8 cellular contexts compared by ENCODE assay signal in the genomic region with DNA sequence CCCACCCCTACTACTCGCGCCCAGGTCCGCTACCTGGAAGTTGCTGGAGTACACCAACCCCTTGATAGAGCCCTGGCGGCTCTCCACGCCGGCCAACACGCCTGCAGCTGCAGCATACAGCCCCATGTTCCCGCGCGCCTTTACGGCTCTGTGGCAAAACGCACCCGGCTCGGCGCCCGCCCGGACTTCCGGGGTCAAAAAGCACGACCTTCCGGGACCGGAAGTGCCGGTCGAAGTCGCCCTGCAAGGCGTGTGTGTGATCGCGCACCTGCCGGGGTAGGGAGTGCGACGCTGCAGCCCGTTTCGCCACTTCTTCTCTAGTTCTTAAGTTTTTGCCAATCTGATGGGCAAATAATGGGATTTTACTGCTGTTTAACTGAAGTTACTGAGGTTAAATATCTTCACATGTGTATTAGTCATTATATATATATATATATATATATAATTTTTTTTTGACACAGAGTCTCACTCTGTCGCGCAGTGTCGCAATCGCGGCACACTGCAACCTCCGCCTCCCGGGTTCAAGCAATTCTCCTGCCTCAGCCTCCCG. TPM values are rescaled to one million over a fixed set of nuclear protein-coding genes. Genes with fewer than 3 reads are reported as not detected.
DNase-seq lines count a peak whose midpoint lies in the region; ATAC-seq and TF ChIP-seq lines count a peak whose summit lies in the region.

NSUN5 (minus strand) TSS at position 162 of the 550 bp plus-strand sequence; CDS start at position 126, 36 bp downstream.

- H3K27me3 ChIP-seq in DND-41 (ENCODE audit: insufficient read depth, low read length, poor library complexity) (no peaks in the 10 kb centered on the region), gastroesophageal sphincter (no peaks in the 10 kb centered on the region), neutrophil (no peaks in the 10 kb centered on the region)

- H3K4me1 ChIP-seq in DND-41 (ENCODE audit: insufficient read depth, low read length) (peaks cover 30% of the 10 kb centered on the region), gastroesophageal sphincter (peaks cover 0 to 20% (median 5%) of the 10 kb centered on the region in 3 donors), neutrophil (ENCODE audit: control insufficient read depth in 1 of 2, insufficient read depth in 1 of 2, low read depth in 1 of 2, low read length in 1 of 2) (peaks cover 43 to 46% of the 10 kb centered on the region in 2 experiments)

- peaks cover 36% of the 10 kb centered on the region for H3K79me2 ChIP-seq in DND-41 (ENCODE audit: insufficient read depth, low read length)

- H3K9ac ChIP-seq in DND-41 (ENCODE audit: low read depth, low read length), result peak within 1 kb of the TSS; percentile 71

- TF ChIP-seq CTCF in DND-41 (IDR thresholded peaks at IDR 0.05; ENCODE audit: borderline replicate concordance, extremely low read depth, low read length, poor library complexity, severe bottlenecking), result no peak
- TF ChIP-seq CTCF in gastroesophageal sphincter (IDR thresholded peaks at IDR 0.05), result peak in 1 of 4 experiments; percentile 16
- TF ChIP-seq CTCF in neutrophil (IDR thresholded peaks at IDR 0.05), result peak; percentile 26

- H3K4me2 ChIP-seq in DND-41 (ENCODE audit: insufficient read depth, low read length), result peak within 1 kb of the TSS; percentile 77

- H3K36me3 ChIP-seq in DND-41 (ENCODE audit: insufficient read depth, low read length) (peaks cover 40% of the 10 kb centered on the region), gastroesophageal sphincter (peaks cover 0 to 36% of the 10 kb centered on the region in 2 donors), neutrophil (peaks cover 24% of the 10 kb centered on the region)

- peak; percentile 30 to 49 for TF ChIP-seq POLR2A in gastroesophageal sphincter (IDR thresholded peaks at IDR 0.05)

- DNase-seq in DND-41, result peak; percentile 94
- peak; percentile 68 to 71 for DNase-seq in Kasumi-1 (lab: John Stamatoyannopoulos, UW)
- DNase-seq in SIG-M5 (lab: John Stamatoyannopoulos, UW), result peak; percentile 29
- peak; percentile 81 for DNase-seq in activated gamma-delta T cell (lab: John Stamatoyannopoulos, UW)
- DNase-seq in substantia nigra (lab: John Stamatoyannopoulos, UW), result peak; percentile 9 to 89 (median 67)

- 45 to 69% methylated on average over 6 to 15 of the region's 40 CpGs for WGBS in gastroesophageal sphincter (ENCODE audit: low coverage in 1 of 2), 2 donors

- peak within 1 kb of the TSS; percentile 80 for H3K27ac ChIP-seq in DND-41 (ENCODE audit: low read length)
- H3K27ac ChIP-seq in gastroesophageal sphincter, result peak within 1 kb of the TSS; percentile 57 to 84 (median 78)
- H3K27ac ChIP-seq in neutrophil, result peak within 1 kb of the TSS; percentile 85
- peak within 1 kb of the TSS; percentile 51 for H3K27ac ChIP-seq in substantia nigra (ENCODE audit: low read depth, low read length, poor library complexity, severe bottlenecking)

- H3K4me3 ChIP-seq in DND-41 (ENCODE audit: low read depth in 1 of 2, low read length in 2 of 2) (peak within 1 kb of the TSS; percentile 49 to 64; a peak in 3 of 4 replicates), gastroesophageal sphincter (peak within 1 kb of the TSS; percentile 87 to 95), neutrophil (ENCODE audit: low read depth in 1 of 2, low read length in 1 of 2) (peak within 1 kb of the TSS; percentile 76 to 83)

- H4K20me1 ChIP-seq in DND-41 (ENCODE audit: insufficient read depth, low read length), result peaks cover 25% of the 10 kb centered on the region; the same call in 1 of the 2 replicates

- H2AFZ ChIP-seq in DND-41 (ENCODE audit: low read depth, low read length), result peak within 1 kb of the TSS; percentile 76

- ATAC-seq in DND-41 (ENCODE audit: insufficient read depth, low read depth), result peak; percentile 95
- ATAC-seq in GM21825 (IDR thresholded peaks at IDR 0.05; ENCODE audit: unreplicated experiment), result peak; percentile 87
- ATAC-seq in gastroesophageal sphincter, result peak; percentile 89

- H3K9me3 ChIP-seq in DND-41 (ENCODE audit: insufficient read depth, low read length, severe bottlenecking) (no peaks in the 10 kb centered on the region), gastroesophageal sphincter (no peaks in the 10 kb centered on the region), neutrophil (no peaks in the 10 kb centered on the region)

- TF ChIP-seq EP300 in gastroesophageal sphincter (IDR thresholded peaks at IDR 0.05), result no peak

RNA-seq across cellular contexts. Expression of gene NSUN5, which starts in this region (rescaled TPM):
- 10 to 100 TPM; 15.8 to 34.4 (median 26.7) TPM for total RNA-seq in gastroesophageal sphincter

Comparison
In these comparisons a context has a peak if more than half of its experiments do, and no peak if none do; other contexts are left out.
1. Peak in every context shown above with its lines: DNase-seq, ATAC-seq, H3K4me3 ChIP-seq and H3K27ac ChIP-seq.
2. DNase-seq: peak in every context shown above with its lines; median percentile 94 in DND-41; 81 in activated gamma-delta T cell; 70 in Kasumi-1; 67 in substantia nigra; 29 in SIG-M5.